In genomic region chr2:53584986-53585385, GRCh38 we compare ENCODE assay signal across 20 cellular contexts.
A peak's percentile ranks its signal among the peaks of the same experiment; 100 is the strongest.
DNase-seq lines count a peak whose midpoint lies in the region; FAIRE-seq and TF ChIP-seq lines count a peak whose summit lies in the region.
"Had no signal": no experiment of that assay in that cellular context is flagged by ENCODE, and none has a peak within 500 bp of the region (broad histone marks: within the 10 kb centered on the region; RNA-seq: fewer than 3 reads in every experiment).

No MANE protein-coding gene starts in this region.

- H3K27ac ChIP-seq in astrocyte (ENCODE audit: low read depth, low read length): no peak overlapping the region

- H3K4me2 ChIP-seq in astrocyte (ENCODE audit: low read length): no peak overlapping the region

- no peaks in the 10 kb centered on the region for H3K36me3 Mint-ChIP-seq in astrocyte (ENCODE audit: low read depth, unreplicated experiment)

- no peak overlapping the region for H3K27ac Mint-ChIP-seq in astrocyte (ENCODE audit: unreplicated experiment)
- H3K27ac Mint-ChIP-seq: B cell; CD4-positive, alpha-beta T cell; HFFc6 had no signal

- H3K4me3 Mint-ChIP-seq in astrocyte (ENCODE audit: unreplicated experiment): no peak overlapping the region
- H3K4me3 Mint-ChIP-seq: B cell; CD4-positive, alpha-beta T cell; HFFc6 had no signal

- H3K9ac ChIP-seq in astrocyte (ENCODE audit: low read length): no peak overlapping the region

- DNase-seq in ELR (ENCODE audit: low read depth): peak; percentile 73
- peak; percentile 3 for DNase-seq in HT1080 (ENCODE audit: low read depth)
- peak; percentile 15 for DNase-seq in astrocyte (ENCODE audit: low read depth)
- peak; percentile 88 for DNase-seq in islet precursor cell
- no peak for DNase-seq in activated CD4-positive, alpha-beta T cell treated with anti-CD3 and anti-CD28 coated beads, Interleukin-2, amount 50 U/mL, for 48 hours
- DNase-seq in UCSD-AML1 (lab: John Stamatoyannopoulos, UW; ENCODE audit: unreplicated experiment): no peak
- DNase-seq in COLO668 (lab: John Stamatoyannopoulos, UW; ENCODE audit: unreplicated experiment): no peak
- DNase-seq in kidney tubule cell (ENCODE audit: low spot score): no peak
- DNase-seq: C1 segment of cervical spinal cord; CD4-positive, alpha-beta T cell; DMS153; DMS79 treated with DMSO at 0.1 percent for 48 hours; HCEC 1CT; HFFc6 had no signal

- no peaks in the 10 kb centered on the region for H3K36me3 ChIP-seq in astrocyte (ENCODE audit: insufficient read depth, low read length)

- H3K79me2 ChIP-seq in astrocyte (ENCODE audit: insufficient read depth, low read length): no peaks in the 10 kb centered on the region

- FAIRE-seq in astrocyte (lab: Jason Lieb, UNC): no peak
- FAIRE-seq: A204.1, GM12878, GM18507, H1, K562 had no signal

- H2AFZ ChIP-seq in astrocyte (ENCODE audit: low read depth, low read length): no peak overlapping the region

- H3K9me3 ChIP-seq in astrocyte (ENCODE audit: insufficient read depth, low read depth, low read length): no peaks in the 10 kb centered on the region

- H3K27me3 Mint-ChIP-seq in astrocyte (ENCODE audit: low read depth, unreplicated experiment): no peaks in the 10 kb centered on the region

- peaks cover 5% of the 10 kb centered on the region for H3K4me1 Mint-ChIP-seq in astrocyte (ENCODE audit: low read depth, unreplicated experiment)
- H3K4me1 Mint-ChIP-seq: B cell had no signal

- no peak overlapping the region for H3K4me3 ChIP-seq in astrocyte (ENCODE audit: insufficient read depth, low read depth, low read length)
- H3K4me3 ChIP-seq: GM12878, K562 had no signal

- H3K4me1 ChIP-seq in astrocyte (ENCODE audit: insufficient read depth, low read length): no peaks in the 10 kb centered on the region

- H4K20me1 ChIP-seq in astrocyte (ENCODE audit: insufficient read depth, low read length): no peaks in the 10 kb centered on the region

- no peak for TF ChIP-seq CTCF in astrocyte (IDR thresholded peaks at IDR 0.05; ENCODE audit: insufficient read depth, low read depth, low read length)

- H3K9me3 Mint-ChIP-seq in astrocyte (ENCODE audit: unreplicated experiment): peaks cover 2% of the 10 kb centered on the region
- H3K9me3 Mint-ChIP-seq: CD4-positive, alpha-beta T cell; HFFc6 had no signal

- no peaks in the 10 kb centered on the region for H3K27me3 ChIP-seq in astrocyte (ENCODE audit: insufficient read depth, low read length)

Comparison
In these comparisons a context has a peak if more than half of its experiments do, and no peak if none do; other contexts are left out.
1. DNase-seq: peak in ELR (single experiment), HT1080 (single experiment), astrocyte (single experiment) and islet precursor cell (single experiment); none in activated CD4-positive, alpha-beta T cell treated with anti-CD3 and anti-CD28 coated beads, Interleukin-2, amount 50 U/mL, for 48 hours (0 of 2), UCSD-AML1 (single experiment), COLO668 (single experiment) and kidney tubule cell (single experiment).